ENCODE assay signal across 8 cellular contexts in genomic region chr7:100888529-100888987, GRCh38. TPM values are rescaled to one million over a fixed set of nuclear protein-coding genes. Genes with fewer than 3 reads are reported as not detected.
DNase-seq lines count a peak whose midpoint lies in the region; ATAC-seq and TF ChIP-seq lines count a peak whose summit lies in the region.

No MANE protein-coding gene starts in this region.

- H3K79me2 ChIP-seq in KMS-11 (ENCODE audit: insufficient read depth, low read depth) = no peaks in the 10 kb centered on the region

- peak overlapping the region; percentile 95 to 100 (median 99) for H3K4me2 ChIP-seq in BLaER1 treated with 17β-estradiol and CSF1 and Interleukin-3, amounts not matched to agents 10 nM and 100 nM
- peak overlapping the region; percentile 76; the same call in 1 of the 2 replicates for H3K4me2 ChIP-seq in KMS-11

- H3K9me3 Mint-ChIP-seq in naive thymus-derived CD4-positive, alpha-beta T cell = peaks cover 0 to 4% (median 0%) of the 10 kb centered on the region in 11 donors

- intact Hi-C loops in naive thymus-derived CD4-positive, alpha-beta T cell (cut with micrococcal nuclease) = loop anchor here (2.0 to 5.0 kb wide), 6 partner anchors 36 to 460 kb away; partner anchors contain the start of genes FIS1 (in 1 of the 2), MEPCE (in 1 of the 2), MOSPD3 (in 1 of the 2) and SLC12A9 (in 1 of the 2)
- intact Hi-C loops in aorta (cut with DNase I) = no loop called here

- H3K27me3 Mint-ChIP-seq in naive thymus-derived CD4-positive, alpha-beta T cell = peaks cover 16 to 30% (median 17%) of the 10 kb centered on the region in 5 donors

- H3K36me3 Mint-ChIP-seq in naive thymus-derived CD4-positive, alpha-beta T cell = peaks cover 22 to 46% (median 34%) of the 10 kb centered on the region in 5 donors

- DNase-seq in choroid plexus epithelial cell (ENCODE audit: low read depth) = no peak
- DNase-seq in naive thymus-derived CD4-positive, alpha-beta T cell = no peak
- no peak for DNase-seq in SKM-1 treated with dmso at 0.1 percent for 144 hours (lab: John Stamatoyannopoulos, UW; ENCODE audit: unreplicated experiment)
- no peak for DNase-seq in aorta
- no peak for DNase-seq in NCI-H146 (lab: John Stamatoyannopoulos, UW)

- WGBS in aorta, 2 donors = 61 to 66% methylated on average over 10 of the region's 10 CpGs

- peaks cover 30 to 35% (median 34%) of the 10 kb centered on the region in 11 experiments for H3K27me3 ChIP-seq in BLaER1 treated with 17β-estradiol and CSF1 and Interleukin-3, amounts not matched to agents 10 nM and 100 nM
- peaks cover 31% of the 10 kb centered on the region for H3K27me3 ChIP-seq in KMS-11 (ENCODE audit: insufficient read depth, low read depth)
- no peaks in the 10 kb centered on the region for H3K27me3 ChIP-seq in naive thymus-derived CD4-positive, alpha-beta T cell (ENCODE audit: control insufficient read depth in 2 of 2, insufficient read depth in 2 of 2, low read length in 2 of 2)
- no peaks in the 10 kb centered on the region for H3K27me3 ChIP-seq in aorta (ENCODE audit: control insufficient read depth in 1 of 2, insufficient read depth in 2 of 2, low read length in 1 of 2)

- H3K9me3 ChIP-seq in BLaER1 treated with 17β-estradiol and CSF1 and Interleukin-3, amounts not matched to agents 10 nM and 100 nM (replicated peaks in 1 of 11) = no peaks in the 10 kb centered on the region
- no peaks in the 10 kb centered on the region for H3K9me3 ChIP-seq in naive thymus-derived CD4-positive, alpha-beta T cell (ENCODE audit: control insufficient read depth in 2 of 3, low read length in 3 of 3)
- H3K9me3 ChIP-seq in aorta (ENCODE audit: control insufficient read depth, low read length) = no peaks in the 10 kb centered on the region

- peak overlapping the region; percentile 90 to 98 (median 95) for H3K27ac Mint-ChIP-seq in naive thymus-derived CD4-positive, alpha-beta T cell

- H3K36me3 ChIP-seq in BLaER1 treated with 17β-estradiol and CSF1 and Interleukin-3, amounts not matched to agents 10 nM and 100 nM = peaks cover 41 to 57% (median 54%) of the 10 kb centered on the region in 11 experiments
- H3K36me3 ChIP-seq in KMS-11 (ENCODE audit: insufficient read depth) (peaks cover 14% of the 10 kb centered on the region; the same call in 1 of the 2 replicates), aorta (ENCODE audit: control insufficient read depth in 1 of 2, insufficient read depth in 2 of 2, low read length in 1 of 2) (peaks cover 2 to 14% of the 10 kb centered on the region in 2 donors)
- peaks cover 9 to 39% (median 22%) of the 10 kb centered on the region in 3 experiments for H3K36me3 ChIP-seq in naive thymus-derived CD4-positive, alpha-beta T cell (ENCODE audit: control insufficient read depth in 2 of 3, insufficient read depth in 3 of 3, low read length in 3 of 3)

- H3K4me1 ChIP-seq in BLaER1 treated with 17β-estradiol and CSF1 and Interleukin-3, amounts not matched to agents 10 nM and 100 nM = peaks cover 74 to 82% (median 79%) of the 10 kb centered on the region in 10 experiments
- H3K4me1 ChIP-seq in KMS-11 (ENCODE audit: low read depth, poor library complexity, severe bottlenecking) (no peaks in the 10 kb centered on the region), aorta (ENCODE audit: control insufficient read depth in 1 of 2, insufficient read depth in 2 of 2, low read length in 2 of 2) (no peaks in the 10 kb centered on the region)
- H3K4me1 ChIP-seq in naive thymus-derived CD4-positive, alpha-beta T cell (ENCODE audit: control insufficient read depth in 2 of 2, insufficient read depth in 2 of 2, low read length in 2 of 2) = peaks cover 31 to 48% of the 10 kb centered on the region in 2 donors

- H3K4me3 Mint-ChIP-seq in naive thymus-derived CD4-positive, alpha-beta T cell = peak overlapping the region; percentile 83 to 90 (median 88)

- CTCF ChIA-PET in naive thymus-derived CD4-positive, alpha-beta T cell (lab: Charles Lee) = no interaction called here

- peaks cover 32 to 48% (median 41%) of the 10 kb centered on the region in 7 donors for H3K4me1 Mint-ChIP-seq in naive thymus-derived CD4-positive, alpha-beta T cell

- TF ChIP-seq CTCF in KMS-11 (conservative IDR thresholded peaks at IDR 0.05; ENCODE audit: low read depth, low read length) (no peak), choroid plexus epithelial cell (conservative IDR thresholded peaks at IDR 0.05; ENCODE audit: low read depth, low read length) (no peak)

- peak overlapping the region; percentile 83 to 97 (median 93) for H3K9ac ChIP-seq in BLaER1 treated with 17β-estradiol and CSF1 and Interleukin-3, amounts not matched to agents 10 nM and 100 nM
- no peak overlapping the region for H3K9ac ChIP-seq in KMS-11

- no peak overlapping the region for H2AFZ ChIP-seq in KMS-11 (ENCODE audit: low read depth)

- H3K4me3 ChIP-seq in BLaER1 treated with 17β-estradiol and CSF1 and Interleukin-3, amounts not matched to agents 10 nM and 100 nM = peak overlapping the region; percentile 68 to 93 (median 82)
- H3K4me3 ChIP-seq in KMS-11 (IDR thresholded peaks at IDR 0.05; ENCODE audit: insufficient read depth, low read depth, low read length) = no peak overlapping the region
- peak overlapping the region; percentile 81 for H3K4me3 ChIP-seq in choroid plexus epithelial cell (ENCODE audit: low read depth, low read length)
- H3K4me3 ChIP-seq in naive thymus-derived CD4-positive, alpha-beta T cell (ENCODE audit: low read length) = peak overlapping the region; percentile 73
- no peak overlapping the region for H3K4me3 ChIP-seq in aorta (ENCODE audit: low read length in 2 of 2)

- peaks cover 23 to 60% (median 47%) of the 10 kb centered on the region in 11 experiments; a peak in 21 of 22 replicates for H4K20me1 ChIP-seq in BLaER1 treated with 17β-estradiol and CSF1 and Interleukin-3, amounts not matched to agents 10 nM and 100 nM
- H4K20me1 ChIP-seq in KMS-11 (ENCODE audit: insufficient read depth) = no peaks in the 10 kb centered on the region

- H3K27ac ChIP-seq in BLaER1 treated with 17β-estradiol and CSF1 and Interleukin-3, amounts not matched to agents 10 nM and 100 nM = peak overlapping the region; percentile 64 to 95 (median 91); a peak in 20 of 22 replicates
- H3K27ac ChIP-seq in KMS-11 (no peak overlapping the region), aorta (ENCODE audit: low read depth in 1 of 2, low read length in 2 of 2) (no peak overlapping the region)
- peak overlapping the region; percentile 88 for H3K27ac ChIP-seq in naive thymus-derived CD4-positive, alpha-beta T cell (ENCODE audit: low read depth, low read length)

- no peak for ATAC-seq in naive thymus-derived CD4-positive, alpha-beta T cell
- no peak for ATAC-seq in aorta (ENCODE audit: low FRiP score)
- ATAC-seq in HG02623 (IDR thresholded peaks at IDR 0.05; ENCODE audit: unreplicated experiment) = no peak

- POLR2A ChIA-PET in naive thymus-derived CD4-positive, alpha-beta T cell (lab: Charles Lee) = interaction anchor here (0.7 to 7.3 kb wide), 7 partner anchors 12 to 460 kb away, joined by 3 to 161 read pairs (median 4); partner anchors contain the start of genes SLC12A9, SRRT, TRIM56 and ZCWPW1

RNA-seq across cellular contexts. Expression of gene UFSP1, which starts 1.0 kb away (rescaled TPM):
- 10 to 100 TPM in 1 of 5 experiments, 1 to 10 TPM in 4; 2.1 to 11.1 (median 3.5) TPM for total RNA-seq in naive thymus-derived CD4-positive, alpha-beta T cell
- polyA plus RNA-seq in naive thymus-derived CD4-positive, alpha-beta T cell = 1 to 10 TPM in 1 of 2 donors, under 1 TPM in 1; 0.99 to 1.9 TPM
- 1 to 10 TPM; 2.0 to 2.6 TPM for total RNA-seq in aorta
- polyA plus RNA-seq in aorta = 1 to 10 TPM; 1.5 to 2.0 TPM

RNA-seq across cellular contexts. Expression of gene ACHE, which starts 7.1 kb away (rescaled TPM):
- total RNA-seq in naive thymus-derived CD4-positive, alpha-beta T cell = under 1 TPM in 3 of 5 experiments, not detected in 2; 0.11 to 0.32 (median 0.22) TPM
- not detected for polyA plus RNA-seq in naive thymus-derived CD4-positive, alpha-beta T cell
- 1 to 10 TPM; 2.0 to 2.6 TPM for total RNA-seq in aorta
- 1 to 10 TPM; 1.0 to 1.1 TPM for polyA plus RNA-seq in aorta

RNA-seq across cellular contexts. Expression of gene SRRT, which starts 13.7 kb away (rescaled TPM):
- total RNA-seq in naive thymus-derived CD4-positive, alpha-beta T cell = 100 to 1,000 TPM; 212 to 271 (median 261) TPM
- 10 to 100 TPM; 43.6 to 64.4 TPM for polyA plus RNA-seq in naive thymus-derived CD4-positive, alpha-beta T cell
- 100 to 1,000 TPM in 1 of 2 donors, 10 to 100 TPM in 1; 95.5 to 118 TPM for total RNA-seq in aorta
- polyA plus RNA-seq in aorta = 100 to 1,000 TPM in 1 of 2 donors, 10 to 100 TPM in 1; 22.2 to 151 TPM

RNA-seq across cellular contexts. Expression of gene TRIP6, which starts 21.4 kb away (rescaled TPM):
- 10 to 100 TPM in 4 of 5 experiments, 1 to 10 TPM in 1; 8.0 to 28.1 (median 10.4) TPM for total RNA-seq in naive thymus-derived CD4-positive, alpha-beta T cell
- polyA plus RNA-seq in naive thymus-derived CD4-positive, alpha-beta T cell = 1 to 10 TPM; 3.4 to 3.9 TPM
- total RNA-seq in aorta = 10 to 100 TPM; 77.3 to 80.3 TPM
- 100 to 1,000 TPM in 1 of 2 donors, 10 to 100 TPM in 1; 39.3 to 136 TPM for polyA plus RNA-seq in aorta

RNA-seq across cellular contexts. Expression of gene SLC12A9, which starts 36.0 kb away (rescaled TPM):
- 10 to 100 TPM; 50.4 to 78.6 (median 62.7) TPM for total RNA-seq in naive thymus-derived CD4-positive, alpha-beta T cell
- 1 to 10 TPM; 5.0 to 7.8 TPM for polyA plus RNA-seq in naive thymus-derived CD4-positive, alpha-beta T cell
- total RNA-seq in aorta = 10 to 100 TPM; 20.3 to 34.3 TPM
- 10 to 100 TPM in 1 of 2 donors, 1 to 10 TPM in 1; 8.5 to 43.9 TPM for polyA plus RNA-seq in aorta

Comparison
In these comparisons a context has a peak if more than half of its experiments do, and no peak if none do; other contexts are left out.
1. H3K27ac ChIP-seq: peak in BLaER1 treated with 17β-estradiol and CSF1 and Interleukin-3, amounts not matched to agents 10 nM and 100 nM (11 of 11) and naive thymus-derived CD4-positive, alpha-beta T cell (single experiment); none in KMS-11 (single experiment) and aorta (0 of 2).
2. H3K4me3 ChIP-seq: peak in BLaER1 treated with 17β-estradiol and CSF1 and Interleukin-3, amounts not matched to agents 10 nM and 100 nM (10 of 10), choroid plexus epithelial cell (single experiment) and naive thymus-derived CD4-positive, alpha-beta T cell (single experiment); none in KMS-11 (single experiment) and aorta (0 of 2).
3. intact Hi-C loops: an anchor here in naive thymus-derived CD4-positive, alpha-beta T cell (2.0 to 5.0 kb wide); none called in aorta.